8 cellular contexts compared by ENCODE assay signal in the genomic region with DNA sequence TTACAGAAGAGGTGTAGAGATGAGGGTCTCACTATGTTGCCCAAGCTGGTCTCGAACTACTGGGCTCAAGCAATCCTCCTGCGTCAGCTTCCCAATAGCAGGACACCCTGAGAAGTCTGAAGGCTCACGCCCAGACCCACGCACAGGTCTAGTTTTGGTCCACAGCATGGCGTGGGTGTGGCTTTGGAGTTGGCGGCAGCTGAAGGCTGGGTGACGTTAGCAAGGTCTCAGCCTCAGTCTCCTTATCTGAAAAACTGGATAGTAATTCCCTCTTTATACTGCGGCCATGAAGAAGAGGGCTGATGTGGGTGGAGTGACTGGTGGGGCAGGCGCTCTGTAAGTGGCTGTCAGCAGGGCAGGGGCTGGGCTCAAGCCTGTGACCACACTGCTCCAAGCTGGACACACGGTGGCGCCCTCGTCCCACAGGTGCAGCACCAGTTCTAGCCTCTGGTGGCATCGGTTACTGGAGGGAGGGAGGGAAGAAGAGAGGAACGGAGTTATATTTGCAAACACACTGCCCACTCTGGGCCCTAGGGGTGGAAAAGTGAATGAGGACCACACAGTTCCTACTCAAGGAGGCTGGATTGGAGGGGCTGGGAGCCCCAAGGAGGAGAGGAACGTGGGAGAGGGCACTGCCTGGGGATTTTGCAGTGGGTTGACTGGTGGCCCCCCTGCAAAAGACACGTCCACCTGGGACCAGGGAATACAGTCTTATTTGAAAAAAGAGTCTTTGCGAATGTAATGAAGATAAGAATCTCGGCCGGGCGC.
DNase-seq lines count a peak whose midpoint lies in the region; ATAC-seq and TF ChIP-seq lines count a peak whose summit lies in the region.

No MANE protein-coding gene starts in this region.

- H3K27ac ChIP-seq in 22Rv1, result no peak overlapping the region

- no peak overlapping the region for H3K4me3 ChIP-seq in WI38 (ENCODE audit: low read depth, low read length)

- TF ChIP-seq CTCF in 22Rv1 (IDR thresholded peaks at IDR 0.05) (peak; percentile 96), WI38 (IDR thresholded peaks at IDR 0.05; ENCODE audit: low read depth, low read length) (peak; percentile 83)

- DNase-seq in NCI-H226, result peak; percentile 63
- DNase-seq in T47D (ENCODE audit: low read depth in 1 of 2, low spot score in 1 of 2), result peak; percentile 77 to 92
- DNase-seq in iris pigment epithelial cell (ENCODE audit: low read depth), result peak; percentile 93
- DNase-seq in stimulated activated CD4-positive, alpha-beta T cell treated with anti-CD3 and anti-CD28 coated beads, Interleukin-15, amount 100 ng/mL, for 1 hour (ENCODE audit: low read depth in 1 of 2, low spot score in 1 of 2), result peak; percentile 78 to 81

- ATAC-seq in GM18502 (IDR thresholded peaks at IDR 0.05; ENCODE audit: poor library complexity, unreplicated experiment) (peak; percentile 78), HG03066 (IDR thresholded peaks at IDR 0.05; ENCODE audit: low read depth, unreplicated experiment) (peak; percentile 80)

- in situ Hi-C loops in T47D (cut with HindIII; ENCODE audit: low pct_unique_long_range_greater_than_20kb, low sequenced_read_pairs), result no loop called here
